In genomic region chr15:38072507-38073277, GRCh38 we compare ENCODE assay signal across 8 cellular contexts.
DNase-seq lines count a peak whose midpoint lies in the region; ATAC-seq and TF ChIP-seq lines count a peak whose summit lies in the region.

No MANE protein-coding gene starts in this region.

- peaks cover 65% of the 10 kb centered on the region for H3K4me1 ChIP-seq in PC-3 (ENCODE audit: insufficient read depth, low read length)
- peaks cover 7% of the 10 kb centered on the region for H3K4me1 ChIP-seq in iPS-15b (ENCODE audit: control insufficient read depth, insufficient read depth, low read length)

- no peaks in the 10 kb centered on the region for H3K27me3 ChIP-seq in PC-3 (ENCODE audit: low read length)
- peaks cover 58% of the 10 kb centered on the region for H3K27me3 ChIP-seq in iPS-15b (ENCODE audit: control insufficient read depth, insufficient read depth, low read length)

- POLR2A ChIA-PET in PC-3 (lab: Charles Lee; ENCODE audit: unreplicated experiment): interaction anchor here (0.6 to 0.7 kb wide), 3 partner anchors 12 to 219 kb away, joined by 3 to 8 read pairs (median 4); no protein-coding TSS in a partner anchor

- H3K4me2 ChIP-seq in PC-3 (ENCODE audit: low read length): peak overlapping the region; percentile 90

- no peaks in the 10 kb centered on the region for H3K36me3 ChIP-seq in PC-3 (ENCODE audit: low read depth, low read length)
- H3K36me3 ChIP-seq in iPS-15b (ENCODE audit: control insufficient read depth, insufficient read depth, low read length): no peaks in the 10 kb centered on the region

- H3F3A ChIP-seq in PC-3 (ENCODE audit: low read length, unreplicated experiment): no peaks in the 10 kb centered on the region

- peak overlapping the region; percentile 94 for H2AFZ ChIP-seq in PC-3 (ENCODE audit: low read length)

- intact Hi-C loops in PC-3 (cut with micrococcal nuclease): loop anchor here (1.0 to 5.0 kb wide), 3 partner anchors 179 to 340 kb away; no protein-coding TSS in a partner anchor

- TSS peak; percentile 40 for BruUV-seq in PC-3 (replicated peaks; lab: Mats Ljungman, UMichigan)

- H3K9me3 ChIP-seq in PC-3 (ENCODE audit: low read length) (no peaks in the 10 kb centered on the region), iPS-15b (ENCODE audit: control insufficient read depth, insufficient read depth, low read length) (no peaks in the 10 kb centered on the region)

- CTCF ChIA-PET in PC-3 (lab: Charles Lee): interaction anchor here (0.7 to 1.1 kb wide), 2 partner anchors 179 to 247 kb away, joined by 5 to 6 read pairs; no protein-coding TSS in a partner anchor

- peak; percentile 87 for DNase-seq in DMS53 (lab: John Stamatoyannopoulos, UW)
- DNase-seq in PC-3: peak; percentile 82
- DNase-seq in T47D (ENCODE audit: low read depth in 1 of 2, low spot score in 1 of 2): peak; percentile 60 to 87
- peak; percentile 93 for DNase-seq in retina
- DNase-seq in cortex of kidney (lab: John Stamatoyannopoulos, UW): no peak

- H3K9ac ChIP-seq in PC-3 (ENCODE audit: low read length): peak overlapping the region; percentile 88
- peak overlapping the region; percentile 61 for H3K9ac ChIP-seq in iPS-15b (ENCODE audit: low read depth, low read length)

- no peaks in the 10 kb centered on the region for H4K20me1 ChIP-seq in PC-3 (ENCODE audit: low read length)

- peak; percentile 70 for ATAC-seq in GM19395 (IDR thresholded peaks at IDR 0.05; ENCODE audit: unreplicated experiment)
- ATAC-seq in HG03378 (IDR thresholded peaks at IDR 0.05; ENCODE audit: unreplicated experiment): peak; percentile 48
- ATAC-seq in PC-3: peak; percentile 55

- H3K4me3 ChIP-seq in PC-3 (ENCODE audit: low read length) (peak overlapping the region; percentile 68), iPS-15b (ENCODE audit: low read depth, low read length) (peak overlapping the region; percentile 58)

- peak overlapping the region; percentile 91 for H3K27ac ChIP-seq in PC-3 (ENCODE audit: low read length)

- H3K9me2 ChIP-seq in PC-3 (replicated peaks; ENCODE audit: low read length): no peaks in the 10 kb centered on the region

- H3K79me2 ChIP-seq in PC-3 (ENCODE audit: low read length): no peaks in the 10 kb centered on the region

- TF ChIP-seq CTCF in PC-3 (conservative IDR thresholded peaks at IDR 0.05; ENCODE audit: low read depth, low read length): peak; percentile 59

- in situ Hi-C loops in T47D (cut with HindIII; ENCODE audit: low pct_unique_long_range_greater_than_20kb, low sequenced_read_pairs): no loop called here
